ENCODE assay signal across 31 cellular contexts in the genomic region with DNA sequence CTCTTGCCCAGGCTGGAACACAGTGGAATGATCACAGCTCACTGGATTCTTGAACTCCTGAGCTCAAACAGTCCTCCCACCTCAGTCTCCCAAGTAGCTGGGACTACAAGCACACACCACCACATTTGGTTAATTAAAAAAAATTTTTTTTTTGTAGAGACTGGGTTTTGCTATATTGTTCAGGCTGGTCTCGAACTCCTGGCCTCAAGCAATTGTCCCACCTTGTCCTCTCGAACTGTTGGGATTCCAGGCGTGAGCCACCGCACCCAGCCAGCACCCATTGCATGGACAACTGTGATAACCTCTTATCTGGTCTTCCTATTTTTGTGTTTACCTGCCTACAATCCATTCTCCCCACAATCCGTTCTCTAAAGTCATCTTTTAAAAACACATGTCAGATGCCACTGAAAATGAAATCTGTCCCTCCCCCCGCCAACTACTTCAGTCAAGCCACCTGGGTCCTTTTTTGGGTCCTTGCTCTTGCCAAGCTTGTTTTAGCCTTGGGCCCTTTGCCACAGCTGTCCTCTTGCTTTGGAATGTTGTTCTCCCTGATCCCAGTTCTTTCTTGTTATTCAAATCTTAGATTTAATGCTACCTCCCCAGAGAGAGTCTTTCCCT.
"Had no signal": no experiment of that assay in that cellular context is flagged by ENCODE, and none has a peak within 500 bp of the region (broad histone marks: within the 10 kb centered on the region; RNA-seq: fewer than 3 reads in every experiment).

No MANE protein-coding gene starts in this region.

- H3K27ac Mint-ChIP-seq: activated CD4-positive, alpha-beta memory T cell treated with anti-CD3 and anti-CD28 coated beads for 36 hours; activated CD4-positive, alpha-beta T cell treated with anti-CD3 and anti-CD28 coated beads, Interleukin-2, amount 10 ng/mL, durations not matched to agents 24 days and 14 days; activated naive CD4-positive, alpha-beta T cell treated with anti-CD3 and anti-CD28 coated beads, Interleukin-2, amount 10 ng/mL, durations not matched to agents 7 days and 5 days; activated naive CD8-positive, alpha-beta T cell treated with anti-CD3 and anti-CD28 coated beads, Interleukin-2, amount 10 ng/mL, durations not matched to agents 7 days and 5 days; activated T-cell treated with anti-CD3 and anti-CD28 coated beads, Interleukin-2, amount 50 U/mL, for 24 hours; brain; endodermal cell; naive B cell; nephron progenitor cell; progenitor cell of endocrine pancreas; stimulated activated effector memory CD8-positive, alpha-beta T cell treated with anti-CD3 and anti-CD28 coated beads, Interleukin-12 subunit alpha, Interleukin-12 subunit beta, amount 100 ng/mL, for 72 hours; stimulated activated naive CD8-positive, alpha-beta T cell treated with anti-CD3 and anti-CD28 coated beads, Interleukin-15, Interleukin-2, amounts not matched to agents 100 ng/mL and 50 ng/mL, for 24 hours; T-helper 17 cell had no signal

- FAIRE-seq: small intestine had no signal

- H3K4me3 ChIP-seq: ascending aorta, heart left ventricle, left ventricle myocardium inferior, thoracic aorta, upper lobe of right lung had no signal

- H3K36me3 Mint-ChIP-seq: activated CD4-positive, alpha-beta memory T cell treated with anti-CD3 and anti-CD28 coated beads for 36 hours; activated naive CD4-positive, alpha-beta T cell treated with anti-CD3 and anti-CD28 coated beads, Interleukin-2, amount 10 ng/mL, durations not matched to agents 7 days and 5 days; activated naive CD8-positive, alpha-beta T cell treated with anti-CD3 and anti-CD28 coated beads, Interleukin-2, amount 10 ng/mL, durations not matched to agents 7 days and 5 days; brain; naive B cell; stimulated activated effector memory CD8-positive, alpha-beta T cell treated with anti-CD3 and anti-CD28 coated beads, Interleukin-12 subunit alpha, Interleukin-12 subunit beta, amount 100 ng/mL, for 72 hours had no signal

- H3K9me3 ChIP-seq: ascending aorta, left ventricle myocardium inferior, neutrophil, thoracic aorta, upper lobe of right lung had no signal

- DNase-seq: activated CD4-positive, alpha-beta memory T cell treated with anti-CD3 and anti-CD28 coated beads for 36 hours; activated CD4-positive, alpha-beta T cell treated with anti-CD3 and anti-CD28 coated beads, Interleukin-2, amount 10 ng/mL, durations not matched to agents 24 days and 14 days; activated CD4-positive, CD25-positive, alpha-beta regulatory T cell treated with anti-CD3 and anti-CD28 coated beads, Interleukin-2, amount 50 U/mL, for 72 hours; activated CD8-positive, alpha-beta memory T cell treated with anti-CD3 and anti-CD28 coated beads, Interleukin-2, amount 50 U/mL, for 4 hours; activated gamma-delta T cell; activated naive CD4-positive, alpha-beta T cell treated with anti-CD3 and anti-CD28 coated beads, Interleukin-2, amount 10 ng/mL, durations not matched to agents 7 days and 5 days; activated naive CD8-positive, alpha-beta T cell treated with anti-CD3 and anti-CD28 coated beads, Interleukin-2, amount 10 ng/mL, durations not matched to agents 7 days and 5 days; activated T-cell treated with anti-CD3 and anti-CD28 coated beads, Interleukin-2, amount 50 U/mL, for 24 hours; caudate nucleus; endodermal cell; foreskin fibroblast; heart left ventricle; islet precursor cell; left ventricle myocardium inferior; naive B cell; nephron progenitor cell; retina; small intestine; stimulated activated CD4-positive, alpha-beta T cell treated with anti-CD3 and anti-CD28 coated beads, Interleukin-4, amount 100 ng/mL, for 24 hours; T-helper 17 cell; T1000; upper lobe of right lung had no signal

- H3K9me3 Mint-ChIP-seq: activated CD4-positive, alpha-beta memory T cell treated with anti-CD3 and anti-CD28 coated beads for 36 hours; activated CD4-positive, alpha-beta T cell treated with anti-CD3 and anti-CD28 coated beads, Interleukin-2, amount 10 ng/mL, durations not matched to agents 24 days and 14 days; activated naive CD4-positive, alpha-beta T cell treated with anti-CD3 and anti-CD28 coated beads, Interleukin-2, amount 10 ng/mL, durations not matched to agents 7 days and 5 days; activated naive CD8-positive, alpha-beta T cell treated with anti-CD3 and anti-CD28 coated beads, Interleukin-2, amount 10 ng/mL, durations not matched to agents 7 days and 5 days; activated T-cell treated with anti-CD3 and anti-CD28 coated beads, Interleukin-2, amount 50 U/mL, for 24 hours; brain; endodermal cell; naive B cell; nephron progenitor cell; stimulated activated effector memory CD8-positive, alpha-beta T cell treated with anti-CD3 and anti-CD28 coated beads, Interleukin-12 subunit alpha, Interleukin-12 subunit beta, amount 100 ng/mL, for 72 hours; stimulated activated naive CD8-positive, alpha-beta T cell treated with anti-CD3 and anti-CD28 coated beads, Interleukin-15, Interleukin-2, amounts not matched to agents 100 ng/mL and 50 ng/mL, for 24 hours had no signal

- H3K4me1 ChIP-seq: ascending aorta, left ventricle myocardium inferior, upper lobe of right lung had no signal

- ATAC-seq: esophagus mucosa, heart left ventricle, sciatic nerve, upper lobe of right lung had no signal

- H3K27ac ChIP-seq: ascending aorta, heart left ventricle, left ventricle myocardium inferior, neutrophil, upper lobe of right lung had no signal

- H3K4me1 Mint-ChIP-seq: activated CD4-positive, alpha-beta T cell treated with anti-CD3 and anti-CD28 coated beads, Interleukin-2, amount 10 ng/mL, durations not matched to agents 24 days and 14 days; activated naive CD4-positive, alpha-beta T cell treated with anti-CD3 and anti-CD28 coated beads, Interleukin-2, amount 10 ng/mL, durations not matched to agents 7 days and 5 days; activated naive CD8-positive, alpha-beta T cell treated with anti-CD3 and anti-CD28 coated beads, Interleukin-2, amount 10 ng/mL, durations not matched to agents 7 days and 5 days; brain; endodermal cell; naive B cell; stimulated activated effector memory CD8-positive, alpha-beta T cell treated with anti-CD3 and anti-CD28 coated beads, Interleukin-12 subunit alpha, Interleukin-12 subunit beta, amount 100 ng/mL, for 72 hours had no signal

- H3K4me3 Mint-ChIP-seq: activated CD4-positive, alpha-beta memory T cell treated with anti-CD3 and anti-CD28 coated beads for 36 hours; activated CD4-positive, alpha-beta T cell treated with anti-CD3 and anti-CD28 coated beads, Interleukin-2, amount 10 ng/mL, durations not matched to agents 24 days and 14 days; activated naive CD4-positive, alpha-beta T cell treated with anti-CD3 and anti-CD28 coated beads, Interleukin-2, amount 10 ng/mL, durations not matched to agents 7 days and 5 days; activated naive CD8-positive, alpha-beta T cell treated with anti-CD3 and anti-CD28 coated beads, Interleukin-2, amount 10 ng/mL, durations not matched to agents 7 days and 5 days; activated T-cell treated with anti-CD3 and anti-CD28 coated beads, Interleukin-2, amount 50 U/mL, for 24 hours; brain; endodermal cell; naive B cell; nephron progenitor cell; stimulated activated effector memory CD8-positive, alpha-beta T cell treated with anti-CD3 and anti-CD28 coated beads, Interleukin-12 subunit alpha, Interleukin-12 subunit beta, amount 100 ng/mL, for 72 hours; stimulated activated naive CD8-positive, alpha-beta T cell treated with anti-CD3 and anti-CD28 coated beads, Interleukin-15, Interleukin-2, amounts not matched to agents 100 ng/mL and 50 ng/mL, for 24 hours; T-helper 17 cell had no signal

- H3K27me3 ChIP-seq: ascending aorta, heart left ventricle, neutrophil, upper lobe of right lung had no signal

- H3K27me3 Mint-ChIP-seq: activated naive CD8-positive, alpha-beta T cell treated with anti-CD3 and anti-CD28 coated beads, Interleukin-2, amount 10 ng/mL, durations not matched to agents 7 days and 5 days; activated T-cell treated with anti-CD3 and anti-CD28 coated beads, Interleukin-2, amount 50 U/mL, for 24 hours; progenitor cell of endocrine pancreas; T-helper 17 cell had no signal

- H3K36me3 ChIP-seq: ascending aorta, heart left ventricle, left ventricle myocardium inferior, neutrophil, thoracic aorta, upper lobe of right lung had no signal
